Comparison of ENCODE assay signal across 19 cellular contexts in genomic region chr7:33646992-33647391, GRCh38.
DNase-seq lines count a peak whose midpoint lies in the region; ATAC-seq and TF ChIP-seq lines count a peak whose summit lies in the region.
"Had no signal": no experiment of that assay in that cellular context is flagged by ENCODE, and none has a peak within 500 bp of the region (broad histone marks: within the 10 kb centered on the region; RNA-seq: fewer than 3 reads in every experiment).

No MANE protein-coding gene starts in this region.

- peaks cover 54% of the 10 kb centered on the region for H3K4me1 Mint-ChIP-seq in type B pancreatic cell (ENCODE audit: unreplicated experiment)
- H3K4me1 Mint-ChIP-seq: CD4-positive, CD25-positive, alpha-beta regulatory T cell; CD8-positive, alpha-beta memory T cell had no signal

- H3K27ac Mint-ChIP-seq in type B pancreatic cell = no peak overlapping the region
- H3K27ac Mint-ChIP-seq: CD14-positive monocyte; CD4-positive, alpha-beta memory T cell; CD4-positive, CD25-positive, alpha-beta regulatory T cell; CD8-positive, alpha-beta memory T cell had no signal

- ATAC-seq in left colon (peak; percentile 53), mucosa of descending colon (peak; percentile 31), HG02763 (IDR thresholded peaks at IDR 0.05; ENCODE audit: unreplicated experiment) (no peak)

- no peak overlapping the region for H3K4me3 Mint-ChIP-seq in type B pancreatic cell
- H3K4me3 Mint-ChIP-seq: CD14-positive monocyte; CD4-positive, alpha-beta memory T cell; CD4-positive, CD25-positive, alpha-beta regulatory T cell; CD8-positive, alpha-beta memory T cell had no signal

- no peaks in the 10 kb centered on the region for H3K36me3 ChIP-seq in mucosa of descending colon (ENCODE audit: low read depth)
- H3K36me3 ChIP-seq in sigmoid colon = no peaks in the 10 kb centered on the region
- H3K36me3 ChIP-seq: BE2C, BLaER1 had no signal

- no peaks in the 10 kb centered on the region for H3K27me3 ChIP-seq in sigmoid colon
- H3K27me3 ChIP-seq: BE2C, BLaER1 had no signal

- no peak for TF ChIP-seq POLR2A in sigmoid colon (IDR thresholded peaks at IDR 0.05)

- H3K4me1 ChIP-seq in mucosa of descending colon (ENCODE audit: low read depth) (no peaks in the 10 kb centered on the region), sigmoid colon (peaks cover 0 to 28% (median 9%) of the 10 kb centered on the region in 4 donors)
- H3K4me1 ChIP-seq: BE2C, BLaER1 had no signal

- intact Hi-C loops in left colon (cut with DNase I, micrococcal nuclease) (no loop called here), mucosa of descending colon (cut with DNase I, micrococcal nuclease) (no loop called here), sigmoid colon (cut with DNase I) (no loop called here)

- H3K36me3 Mint-ChIP-seq in type B pancreatic cell = peaks cover 13% of the 10 kb centered on the region
- H3K36me3 Mint-ChIP-seq: CD14-positive monocyte had no signal

- H3K27ac ChIP-seq in sigmoid colon = peak overlapping the region in 3 of 4 donors; percentile 1 to 59 (median 42)
- H3K27ac ChIP-seq: BLaER1 had no signal

- H3K9me3 ChIP-seq in mucosa of descending colon (no peaks in the 10 kb centered on the region), sigmoid colon (no peaks in the 10 kb centered on the region)
- H3K9me3 ChIP-seq: BE2C, BLaER1 had no signal

- no peaks in the 10 kb centered on the region for H3K27me3 Mint-ChIP-seq in type B pancreatic cell
- H3K27me3 Mint-ChIP-seq: CD4-positive, alpha-beta memory T cell; CD4-positive, CD25-positive, alpha-beta regulatory T cell had no signal

- H3K4me3 ChIP-seq in mucosa of descending colon = no peak overlapping the region
- H3K4me3 ChIP-seq in sigmoid colon = no peak overlapping the region
- H3K4me3 ChIP-seq: BLaER1 had no signal

- H3K9me3 Mint-ChIP-seq in type B pancreatic cell = no peaks in the 10 kb centered on the region
- H3K9me3 Mint-ChIP-seq: CD8-positive, alpha-beta memory T cell had no signal

- DNase-seq in left colon (no peak), mucosa of descending colon (no peak), sigmoid colon (no peak), DMS 273 treated with DMSO at 0.1 percent for 48 hours (lab: John Stamatoyannopoulos, UW) (no peak), type B pancreatic cell (ENCODE audit: extremely low spot score, unreplicated experiment) (no peak)
- no peak for DNase-seq in stimulated activated naive CD4-positive, alpha-beta T cell treated with Interleukin-2 at 50 U/mL for 16 hours (lab: John Stamatoyannopoulos, UW)
- DNase-seq: 8988T; ACHN; BE2C; C1 segment of cervical spinal cord; CD4-positive, alpha-beta memory T cell; CD4-positive, CD25-positive, alpha-beta regulatory T cell; CD8-positive, alpha-beta memory T cell; COR-L47; DMS79 treated with DMSO at 0.1 percent for 48 hours; GF-D8 had no signal

- TF ChIP-seq CTCF in mucosa of descending colon (IDR thresholded peaks at IDR 0.05) = no peak
- no peak for TF ChIP-seq CTCF in sigmoid colon (IDR thresholded peaks at IDR 0.05)
- TF ChIP-seq CTCF in type B pancreatic cell (conservative IDR thresholded peaks at IDR 0.05) = no peak

- 45 to 72% methylated on average over 3 of the region's 3 CpGs for WGBS in sigmoid colon, 2 donors

- TF ChIP-seq EP300 in sigmoid colon (IDR thresholded peaks at IDR 0.05) = no peak
